Comparison of ENCODE assay signal across 8 cellular contexts in genomic region chr12:6231359-6232268, GRCh38. TPM values are rescaled to one million over a fixed set of nuclear protein-coding genes. Genes with fewer than 3 reads are reported as not detected.
A peak's percentile ranks its signal among the peaks of the same experiment; 100 is the strongest.
DNase-seq lines count a peak whose midpoint lies in the region; ATAC-seq and TF ChIP-seq lines count a peak whose summit lies in the region.

No MANE protein-coding gene starts in this region.

- TF ChIP-seq CTCF in heart left ventricle (IDR thresholded peaks at IDR 0.05) (no peak), brain (conservative IDR thresholded peaks at IDR 0.05) (no peak)

- H3K27me3 ChIP-seq in heart left ventricle (no peaks in the 10 kb centered on the region), mucosa of rectum (ENCODE audit: control insufficient read depth in 2 of 2, insufficient read depth in 2 of 2, low read length in 2 of 2) (no peaks in the 10 kb centered on the region)

- peaks cover 30 to 95% (median 81%) of the 10 kb centered on the region in 12 donors for H3K4me1 ChIP-seq in heart left ventricle
- H3K4me1 ChIP-seq in mucosa of rectum (ENCODE audit: control insufficient read depth in 2 of 2, insufficient read depth in 2 of 2, low read length in 2 of 2) = peaks cover 89 to 97% of the 10 kb centered on the region in 2 donors
- peaks cover 8% of the 10 kb centered on the region for H3K4me1 ChIP-seq in urinary bladder (ENCODE audit: insufficient read depth)

- WGBS in heart left ventricle, 4 donors = 70 to 86% (median 80%) methylated on average over 4 to 5 of the region's 5 CpGs
- WGBS in urinary bladder = 70% methylated on average over 5 of the region's 5 CpGs

- ATAC-seq in heart left ventricle (no peak), Right ventricle myocardium inferior (no peak), HG03039 (IDR thresholded peaks at IDR 0.05; ENCODE audit: unreplicated experiment) (no peak), HG02884 (IDR thresholded peaks at IDR 0.05; ENCODE audit: unreplicated experiment) (no peak)

- H3K27ac ChIP-seq in heart left ventricle (peak overlapping the region; percentile 67 to 96 (median 88)), mucosa of rectum (ENCODE audit: low read depth in 2 of 2, low read length in 2 of 2) (peak overlapping the region; percentile 96 to 98), urinary bladder (ENCODE audit: low read depth) (peak overlapping the region; percentile 19)

- peak overlapping the region; percentile 39 to 100 (median 99) for H3K27ac Mint-ChIP-seq in brain

- peak overlapping the region; percentile 63 to 68 for H3K9ac ChIP-seq in mucosa of rectum (ENCODE audit: low read depth in 1 of 2, low read length in 2 of 2)

- H3K27me3 Mint-ChIP-seq in brain = peaks cover 3% of the 10 kb centered on the region

- H3K9me3 ChIP-seq in heart left ventricle = no peaks in the 10 kb centered on the region
- H3K9me3 ChIP-seq in mucosa of rectum (ENCODE audit: control insufficient read depth in 2 of 2, low read length in 2 of 2) = no peaks in the 10 kb centered on the region

- H3K4me1 Mint-ChIP-seq in brain = peaks cover 87% of the 10 kb centered on the region

- DNase-seq in heart left ventricle (peak in 1 of 5 donors; percentile 48), Right ventricle myocardium inferior (ENCODE audit: missing footprints) (no peak), DMS114 treated with DMSO at 0.1 percent for 48 hours (lab: John Stamatoyannopoulos, UW; ENCODE audit: unreplicated experiment) (no peak)

- H3K36me3 Mint-ChIP-seq in brain = peaks cover 6% of the 10 kb centered on the region

- H3K4me3 Mint-ChIP-seq in brain = no peak overlapping the region

- H3K36me3 ChIP-seq in heart left ventricle (peaks cover 0 to 54% (median 16%) of the 10 kb centered on the region in 9 donors), mucosa of rectum (ENCODE audit: control insufficient read depth in 2 of 2, insufficient read depth in 2 of 2, low read length in 2 of 2) (peaks cover 39 to 42% of the 10 kb centered on the region in 2 donors), urinary bladder (ENCODE audit: insufficient read depth) (no peaks in the 10 kb centered on the region)

- H3K9me3 Mint-ChIP-seq in brain = peaks cover 0 to 7% (median 0%) of the 10 kb centered on the region in 5 experiments

- H3K4me3 ChIP-seq in heart left ventricle = no peak overlapping the region
- H3K4me3 ChIP-seq in mucosa of rectum (ENCODE audit: low read length in 2 of 2) = peak overlapping the region; percentile 15 to 45
- no peak overlapping the region for H3K4me3 ChIP-seq in urinary bladder (ENCODE audit: low read depth, low read length)

- intact Hi-C loops in heart left ventricle (cut with DNase I) (loop anchor here in 8 of 10 donors (2.0 to 5.0 kb wide), 5 partner anchors 31 to 47 kb away; partner anchors contain the start of gene CD9 (in 2 of the 8)), Right ventricle myocardium inferior (cut with DNase I) (no loop called here)

- no peak for TF ChIP-seq POLR2A in heart left ventricle (IDR thresholded peaks at IDR 0.05)

RNA-seq across cellular contexts. Expression of gene CD9, which starts 31.4 kb away (rescaled TPM):
- total RNA-seq in heart left ventricle = 10 to 100 TPM; 29.9 to 96.1 (median 54.7) TPM
- polyA plus RNA-seq in heart left ventricle = 10 to 100 TPM; 63.2 to 87.4 TPM
- 46.9 TPM for total RNA-seq in Right ventricle myocardium inferior
- 131 TPM for polyA plus RNA-seq in brain (ENCODE audit: insufficient read depth, low read depth, low replicate concordance)
- total RNA-seq in urinary bladder = 215 TPM
- polyA plus RNA-seq in urinary bladder = 554 TPM

Comparison
In these comparisons a context has a peak if more than half of its experiments do, and no peak if none do; other contexts are left out.
1. H3K27ac ChIP-seq: peak in every context shown above with its lines; median percentile 97 in mucosa of rectum; 88 in heart left ventricle; 19 in urinary bladder.
2. H3K4me3 ChIP-seq: peak in mucosa of rectum (2 of 2); none in heart left ventricle (0 of 12) and urinary bladder (single experiment).